ENCODE assay signal across 2 cellular contexts in the genomic region with DNA sequence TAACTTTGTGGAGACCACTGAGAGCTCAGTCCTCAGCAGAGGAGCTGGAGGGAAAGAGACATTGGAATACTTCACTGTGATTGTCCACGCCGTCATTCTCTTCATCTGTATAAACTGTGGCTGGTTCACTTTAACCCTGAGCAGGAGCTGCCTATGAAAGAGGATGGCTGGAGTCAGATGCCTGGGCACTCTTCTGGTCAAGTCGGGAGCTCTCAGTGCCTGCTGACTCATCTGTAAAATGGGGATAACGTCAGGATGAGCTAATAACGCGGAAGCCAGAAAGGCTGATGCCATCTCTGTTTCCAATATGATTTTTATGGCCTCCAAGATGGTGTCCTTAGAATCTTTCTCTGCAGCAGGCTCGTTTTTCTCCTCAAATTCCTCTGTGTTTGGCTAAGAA.
TF ChIP-seq lines count a peak whose summit lies in the region.

No MANE protein-coding gene starts in this region.

TF ChIP-seq in IMR-90, 13 proteins besides CTCF, POLR2A, EP300 and RAD21:
- TF ChIP-seq RCOR1 (IDR thresholded peaks at IDR 0.05; ENCODE audit: insufficient replicate concordance, low read length) (no peak), NFE2L2 (IDR thresholded peaks at IDR 0.05; ENCODE audit: low read depth, low read length) (no peak), CHD1 (IDR thresholded peaks at IDR 0.05; ENCODE audit: low read depth, low read length) (no peak), CEBPB (IDR thresholded peaks at IDR 0.05; ENCODE audit: low read depth, low read length) (no peak), BHLHE40 (IDR thresholded peaks at IDR 0.05; ENCODE audit: low read depth, low read length) (no peak), SMC3 (IDR thresholded peaks at IDR 0.05; ENCODE audit: low read depth, low read length) (no peak)

TF ChIP-seq in H1, 55 proteins besides CTCF, POLR2A, EP300 and RAD21:
- TF ChIP-seq HDAC2 (IDR thresholded peaks at IDR 0.05; ENCODE audit: borderline replicate concordance in 1 of 2, low read depth in 2 of 2, low read length in 2 of 2) = no peak
- no peak for TF ChIP-seq ASH2L (IDR thresholded peaks at IDR 0.05; ENCODE audit: low read length)
- TF ChIP-seq EZH2 (IDR thresholded peaks at IDR 0.05; ENCODE audit: low read depth, low read length, severe bottlenecking) = no peak
